In genomic region chr14:73961192-73961591, GRCh38 we compare ENCODE assay signal across 19 cellular contexts. TPM values are rescaled to one million over a fixed set of nuclear protein-coding genes. Genes with fewer than 3 reads are reported as not detected.
A peak's percentile ranks its signal among the peaks of the same experiment; 100 is the strongest.
DNase-seq lines count a peak whose midpoint lies in the region; ATAC-seq, FAIRE-seq and TF ChIP-seq lines count a peak whose summit lies in the region.
"Had no signal": no experiment of that assay in that cellular context is flagged by ENCODE, and none has a peak within 500 bp of the region (broad histone marks: within the 10 kb centered on the region; RNA-seq: fewer than 3 reads in every experiment).

No MANE protein-coding gene starts in this region.

- no peaks in the 10 kb centered on the region for H3K79me2 ChIP-seq in HepG2 (ENCODE audit: insufficient read depth, low read length)

- 98% methylated on average over 12 of the region's 12 CpGs for WGBS in HepG2 (ENCODE audit: low lambda C conversion rate)
- 93 to 98% methylated on average over 11 to 12 of the region's 12 CpGs for WGBS in endodermal cell (ENCODE audit: insufficient coverage in 1 of 2, insufficient read length in 1 of 2), 2 experiments

- DNase-seq in CD8-positive, alpha-beta T cell, result no peak
- no peak for DNase-seq in endothelial cell (ENCODE audit: low spot score)
- DNase-seq in HepG2 (ENCODE audit: low spot score), result no peak
- no peak for DNase-seq in stimulated activated effector memory CD8-positive, alpha-beta T cell treated with anti-CD3 and anti-CD28 coated beads, Interleukin-12 subunit alpha, Interleukin-12 subunit beta, amount 100 ng/mL, for 72 hours (ENCODE audit: low spot score in 2 of 2)
- DNase-seq in GDM1 (lab: John Stamatoyannopoulos, UW), result no peak
- DNase-seq in stimulated activated naive CD4-positive, alpha-beta T cell treated with Interleukin-2 at 50 U/mL for 16 hours (lab: John Stamatoyannopoulos, UW), result no peak
- no peak for DNase-seq in endodermal cell
- DNase-seq: AML-193; CD4-positive, alpha-beta T cell; DMS153; DMS79; GF-D8; GOT3; H7; HFFc6 had no signal

- H3K27ac ChIP-seq in CD8-positive, alpha-beta T cell (ENCODE audit: low read depth, low read length), result no peak overlapping the region
- no peak overlapping the region for H3K27ac ChIP-seq in HepG2 (ENCODE audit: extremely low read length, insufficient read depth, low read length)
- no peak overlapping the region for H3K27ac ChIP-seq in endodermal cell (ENCODE audit: low read depth, low read length)
- H3K27ac ChIP-seq: 22Rv1, A549, C4-2B had no signal

- ATAC-seq in CD8-positive, alpha-beta T cell, result no peak
- ATAC-seq in HepG2, result no peak; the same call in 2 of the 3 replicates
- no peak for ATAC-seq in stimulated activated effector memory CD8-positive, alpha-beta T cell treated with anti-CD3 and anti-CD28 coated beads, Interleukin-12 subunit alpha, Interleukin-12 subunit beta, amount 100 ng/mL, for 72 hours
- ATAC-seq: A549, HCT116 had no signal

- no peaks in the 10 kb centered on the region for H4K20me1 ChIP-seq in HepG2 (ENCODE audit: insufficient read depth, low read length)

- no peaks in the 10 kb centered on the region for H3K4me1 Mint-ChIP-seq in CD8-positive, alpha-beta T cell (ENCODE audit: low read depth)
- H3K4me1 Mint-ChIP-seq in endothelial cell (ENCODE audit: unreplicated experiment) (no peaks in the 10 kb centered on the region), endodermal cell (no peaks in the 10 kb centered on the region)
- H3K4me1 Mint-ChIP-seq in stimulated activated effector memory CD8-positive, alpha-beta T cell treated with anti-CD3 and anti-CD28 coated beads, Interleukin-12 subunit alpha, Interleukin-12 subunit beta, amount 100 ng/mL, for 72 hours, result no peaks in the 10 kb centered on the region

- no peak for TF ChIP-seq POLR2A in HepG2 (IDR thresholded peaks at IDR 0.05; ENCODE audit: insufficient read depth in 1 of 2, low read depth in 2 of 2, low read length in 2 of 2)

- peak overlapping the region; percentile 0 for H3K27ac Mint-ChIP-seq in CD8-positive, alpha-beta T cell
- no peak overlapping the region for H3K27ac Mint-ChIP-seq in endothelial cell (ENCODE audit: unreplicated experiment)
- H3K27ac Mint-ChIP-seq in stimulated activated effector memory CD8-positive, alpha-beta T cell treated with anti-CD3 and anti-CD28 coated beads, Interleukin-12 subunit alpha, Interleukin-12 subunit beta, amount 100 ng/mL, for 72 hours, result peak overlapping the region; percentile 56
- H3K27ac Mint-ChIP-seq in endodermal cell, result no peak overlapping the region
- H3K27ac Mint-ChIP-seq: CD4-positive, alpha-beta T cell; HFFc6 had no signal

- H2AFZ ChIP-seq in HepG2 (ENCODE audit: low read length), result no peak overlapping the region

- H3K36me3 ChIP-seq in CD8-positive, alpha-beta T cell (ENCODE audit: insufficient read depth, low read length), result peaks cover 46% of the 10 kb centered on the region
- H3K36me3 ChIP-seq in HepG2 (replicated peaks in 1 of 2; ENCODE audit: control insufficient read depth in 1 of 2, insufficient read depth in 2 of 2, low read length in 2 of 2), result peaks cover 18 to 69% of the 10 kb centered on the region in 2 experiments
- peaks cover 68% of the 10 kb centered on the region for H3K36me3 ChIP-seq in endodermal cell (ENCODE audit: control insufficient read depth, insufficient read depth, low read length)

- H3K9me3 Mint-ChIP-seq in CD8-positive, alpha-beta T cell, result no peaks in the 10 kb centered on the region
- H3K9me3 Mint-ChIP-seq in endothelial cell (ENCODE audit: unreplicated experiment) (no peaks in the 10 kb centered on the region), endodermal cell (no peaks in the 10 kb centered on the region)
- no peaks in the 10 kb centered on the region for H3K9me3 Mint-ChIP-seq in stimulated activated effector memory CD8-positive, alpha-beta T cell treated with anti-CD3 and anti-CD28 coated beads, Interleukin-12 subunit alpha, Interleukin-12 subunit beta, amount 100 ng/mL, for 72 hours
- H3K9me3 Mint-ChIP-seq: CD4-positive, alpha-beta T cell; HFFc6 had no signal

- no peak overlapping the region for H3K4me3 ChIP-seq in CD8-positive, alpha-beta T cell (ENCODE audit: low read depth, low read length)
- no peak overlapping the region for H3K4me3 ChIP-seq in HepG2 (replicated peaks in 1 of 3; ENCODE audit: insufficient read depth in 1 of 3, low read depth in 2 of 3, low read length in 3 of 3)
- H3K4me3 ChIP-seq in endodermal cell (ENCODE audit: low read length), result no peak overlapping the region
- H3K4me3 ChIP-seq: A549 had no signal

- peaks cover 80% of the 10 kb centered on the region for H3K36me3 Mint-ChIP-seq in CD8-positive, alpha-beta T cell
- H3K36me3 Mint-ChIP-seq in endothelial cell (ENCODE audit: low read depth, unreplicated experiment) (peaks cover 44% of the 10 kb centered on the region), endodermal cell (ENCODE audit: low read depth) (peaks cover 51% of the 10 kb centered on the region)
- H3K36me3 Mint-ChIP-seq in stimulated activated effector memory CD8-positive, alpha-beta T cell treated with anti-CD3 and anti-CD28 coated beads, Interleukin-12 subunit alpha, Interleukin-12 subunit beta, amount 100 ng/mL, for 72 hours, result peaks cover 90% of the 10 kb centered on the region

- TF ChIP-seq EP300 in HepG2 (IDR thresholded peaks at IDR 0.05; ENCODE audit: low read depth in 2 of 2, low read length in 2 of 2), result no peak
- no peak for TF ChIP-seq EP300 in HepG2 (CRISPR knock-in tag; IDR thresholded peaks at IDR 0.05; ENCODE audit: borderline replicate concordance)

- POLR2A ChIA-PET in CD8-positive, alpha-beta T cell (lab: Charles Lee), result no interaction called here
- POLR2A ChIA-PET in HepG2 (lab: Yijun Ruan, JAX), result no interaction called here

- no peak for FAIRE-seq in HepG2 (lab: Jason Lieb, UNC)
- FAIRE-seq: A549 had no signal

- in situ Hi-C loops in HepG2 (cut with HindIII; ENCODE audit: extremely low pct_ligation_motif_present, low pct_unique_long_range_greater_than_20kb), result no loop called here

- H3K27me3 Mint-ChIP-seq in CD8-positive, alpha-beta T cell (ENCODE audit: low read depth), result no peaks in the 10 kb centered on the region
- H3K27me3 Mint-ChIP-seq in endothelial cell (ENCODE audit: unreplicated experiment) (peaks cover 3% of the 10 kb centered on the region), endodermal cell (ENCODE audit: insufficient read depth) (no peaks in the 10 kb centered on the region)
- H3K27me3 Mint-ChIP-seq: CD4-positive, alpha-beta T cell had no signal

- CTCF ChIA-PET in CD8-positive, alpha-beta T cell (lab: Charles Lee), result interaction anchor here (1.1 kb wide), 1 partner anchor 17 kb away, joined by 3 read pairs; no protein-coding TSS in a partner anchor
- CTCF ChIA-PET in HepG2 (lab: Yijun Ruan, JAX; ENCODE audit: low intra/inter-chr PET ratio, low total read pairs), result no interaction called here

- no peak overlapping the region for H3K4me2 ChIP-seq in HepG2 (ENCODE audit: low read depth, low read length)
- H3K4me2 ChIP-seq: A549 had no signal

- no peaks in the 10 kb centered on the region for H3K27me3 ChIP-seq in CD8-positive, alpha-beta T cell (ENCODE audit: insufficient read depth, low read length)
- H3K27me3 ChIP-seq in HepG2 (ENCODE audit: control insufficient read depth in 1 of 2, insufficient read depth in 2 of 2, low read length in 2 of 2) (no peaks in the 10 kb centered on the region), endodermal cell (ENCODE audit: control insufficient read depth, insufficient read depth, low read length, poor library complexity, severe bottlenecking) (no peaks in the 10 kb centered on the region)

- H3K9me3 ChIP-seq in CD8-positive, alpha-beta T cell (ENCODE audit: low read length), result no peaks in the 10 kb centered on the region
- H3K9me3 ChIP-seq in HepG2 (ENCODE audit: low read length), result no peaks in the 10 kb centered on the region
- H3K9me3 ChIP-seq in endodermal cell (ENCODE audit: control insufficient read depth, low read length), result no peaks in the 10 kb centered on the region
- H3K9me3 ChIP-seq: A549 had no signal

- H3K4me1 ChIP-seq in CD8-positive, alpha-beta T cell (ENCODE audit: insufficient read depth, low read length), result no peaks in the 10 kb centered on the region
- no peaks in the 10 kb centered on the region for H3K4me1 ChIP-seq in HepG2 (ENCODE audit: insufficient read depth, low read length)
- no peaks in the 10 kb centered on the region for H3K4me1 ChIP-seq in endodermal cell (ENCODE audit: control insufficient read depth, insufficient read depth, low read length)
- H3K4me1 ChIP-seq: A549 had no signal

- no peak for TF ChIP-seq CTCF in CD8-positive, alpha-beta T cell (IDR thresholded peaks at IDR 0.05)
- TF ChIP-seq CTCF in endothelial cell (IDR thresholded peaks at IDR 0.05; ENCODE audit: unreplicated experiment) (no peak), HepG2 (CRISPR knock-in tag; IDR thresholded peaks at IDR 0.05) (no peak), endodermal cell (conservative IDR thresholded peaks at IDR 0.05) (no peak)

- intact Hi-C loops in CD8-positive, alpha-beta T cell (cut with DNase I, micrococcal nuclease), result no loop called here
- intact Hi-C loops in HepG2 (cut with micrococcal nuclease; ENCODE audit: unreplicated experiment), result no loop called here

- no peak overlapping the region for H3K4me3 Mint-ChIP-seq in CD8-positive, alpha-beta T cell
- H3K4me3 Mint-ChIP-seq in endothelial cell (ENCODE audit: unreplicated experiment) (peak overlapping the region; percentile 42), endodermal cell (no peak overlapping the region)
- no peak overlapping the region for H3K4me3 Mint-ChIP-seq in stimulated activated effector memory CD8-positive, alpha-beta T cell treated with anti-CD3 and anti-CD28 coated beads, Interleukin-12 subunit alpha, Interleukin-12 subunit beta, amount 100 ng/mL, for 72 hours
- H3K4me3 Mint-ChIP-seq: CD4-positive, alpha-beta T cell; HFFc6 had no signal

- TF ChIP-seq RAD21 in HepG2 (CRISPR knock-in tag; IDR thresholded peaks at IDR 0.05), result no peak

- BruUV-seq in HepG2 (replicated peaks; lab: Mats Ljungman, UMichigan), result no TSS peak

- H3K9ac ChIP-seq in HepG2 (ENCODE audit: insufficient read depth, low read depth, low read length) (no peak overlapping the region), endodermal cell (ENCODE audit: extremely low read depth, low read length, poor library complexity, severe bottlenecking) (no peak overlapping the region)

RNA-seq across cellular contexts. Expression of gene COQ6, which starts 11.1 kb away (rescaled TPM):
- total RNA-seq in CD8-positive, alpha-beta T cell, result 10 to 100 TPM; 33.9 to 44.4 TPM
- total RNA-seq in endothelial cell (ENCODE audit: unreplicated experiment), result 22.9 TPM
- 18.1 and 18.9 TPM in 2 replicates for total RNA-seq in HepG2 (2016; rRNA removed; fragmentation: Illumina TruSeq; extraction: Trizol)
- total RNA-seq in HepG2 (2016; cell fraction: cytosol; rRNA removed; fragmentation: Illumina TruSeq; extraction: Trizol; ENCODE audit: low read depth), result 4.9 and 6.7 TPM in 2 replicates
- total RNA-seq in HepG2 (2016; cell fraction: insoluble cytoplasmic fraction; rRNA removed; fragmentation: Illumina TruSeq; extraction: Trizol), result 19.5 and 20.6 TPM in 2 replicates
- total RNA-seq in HepG2 (2016; cell fraction: membrane; rRNA removed; fragmentation: Illumina TruSeq; extraction: Trizol), result 6.1 and 6.3 TPM in 2 replicates
- 19.6 and 22.2 TPM in 2 replicates for total RNA-seq in HepG2 (2016; cell fraction: nucleus; rRNA removed; fragmentation: Illumina TruSeq; extraction: Trizol)
- 33.1 and 34.7 TPM in 2 replicates for polyA plus RNA-seq in HepG2 (2011; rRNA removed)
- 22.9 and 26.9 TPM in 2 replicates for polyA plus RNA-seq in HepG2 (2011; cell fraction: cytosol; rRNA removed)
- polyA plus RNA-seq in HepG2 (2011; cell fraction: nucleus; rRNA removed), result 52.0 and 58.6 TPM in 2 replicates
- 11.7 and 19.1 TPM in 2 replicates for polyA plus RNA-seq in HepG2 (2012)
- 2.3 TPM in 2 replicates for polyA plus RNA-seq in HepG2 (2016; cell fraction: cytosol; fragmentation: Illumina TruSeq; extraction: Trizol; ENCODE audit: low read depth)
- polyA plus RNA-seq in HepG2 (2016; cell fraction: insoluble cytoplasmic fraction; fragmentation: Illumina TruSeq; extraction: Trizol; ENCODE audit: low read depth), result 14.0 and 16.4 TPM in 2 replicates
- 3.9 TPM in 2 replicates for polyA plus RNA-seq in HepG2 (2016; cell fraction: membrane; fragmentation: Illumina TruSeq; extraction: Trizol; ENCODE audit: low read depth)
- polyA plus RNA-seq in HepG2 (2016; cell fraction: nucleus; fragmentation: Illumina TruSeq; extraction: Trizol; ENCODE audit: insufficient read depth, low read depth), result 36.1 and 42.5 TPM in 2 replicates
- 24.3 and 47.1 TPM in 2 replicates for polyA minus RNA-seq in HepG2 (2011; rRNA and poly(A)+ RNA removed; ENCODE audit: low replicate concordance)
- polyA minus RNA-seq in HepG2 (2011; cell fraction: cytosol; rRNA and poly(A)+ RNA removed), result 6.3 and 6.9 TPM in 2 replicates
- 31.8 and 33.1 TPM in 2 replicates for polyA minus RNA-seq in HepG2 (2011; cell fraction: nucleus; rRNA and poly(A)+ RNA removed)
- 10 to 100 TPM; 18.0 to 18.1 TPM for total RNA-seq in endodermal cell
- 18.3 TPM for polyA plus RNA-seq in endodermal cell (2013, experiment 1 of 2)
- polyA plus RNA-seq in endodermal cell (2013, experiment 2 of 2), result 14.0 TPM

RNA-seq across cellular contexts. Expression of gene FAM161B, which starts 11.3 kb away (rescaled TPM):
- 1 to 10 TPM; 1.9 to 3.2 TPM for total RNA-seq in CD8-positive, alpha-beta T cell
- total RNA-seq in endothelial cell (ENCODE audit: unreplicated experiment) (3.2 TPM), HepG2 (2016; rRNA removed; fragmentation: Illumina TruSeq; extraction: Trizol) (1.6 and 2.0 TPM in 2 replicates), endodermal cell (1 to 10 TPM in 1 of 2 donors, under 1 TPM in 1; 0.97 to 1.3 TPM)
- 0.51 and 0.53 TPM in 2 replicates for total RNA-seq in HepG2 (2016; cell fraction: cytosol; rRNA removed; fragmentation: Illumina TruSeq; extraction: Trizol; ENCODE audit: low read depth)
- 1.9 and 2.1 TPM in 2 replicates for total RNA-seq in HepG2 (2016; cell fraction: insoluble cytoplasmic fraction; rRNA removed; fragmentation: Illumina TruSeq; extraction: Trizol)
- 1.0 TPM in 2 replicates for total RNA-seq in HepG2 (2016; cell fraction: membrane; rRNA removed; fragmentation: Illumina TruSeq; extraction: Trizol)
- 2.6 and 3.0 TPM in 2 replicates for total RNA-seq in HepG2 (2016; cell fraction: nucleus; rRNA removed; fragmentation: Illumina TruSeq; extraction: Trizol)
- polyA plus RNA-seq in HepG2 (2011; rRNA removed), result 1.6 and 2.0 TPM in 2 replicates
- 0.97 and 1.2 TPM in 2 replicates for polyA plus RNA-seq in HepG2 (2011; cell fraction: cytosol; rRNA removed)
- polyA plus RNA-seq in HepG2 (2011; cell fraction: nucleus; rRNA removed), result 1.7 and 2.2 TPM in 2 replicates
- polyA plus RNA-seq in HepG2 (2012), result 2.0 and 2.8 TPM in 2 replicates
- polyA plus RNA-seq in HepG2 (2016; cell fraction: cytosol; fragmentation: Illumina TruSeq; extraction: Trizol; ENCODE audit: low read depth), result 0.33 and 0.36 TPM in 2 replicates
- 1.6 and 1.7 TPM in 2 replicates for polyA plus RNA-seq in HepG2 (2016; cell fraction: insoluble cytoplasmic fraction; fragmentation: Illumina TruSeq; extraction: Trizol; ENCODE audit: low read depth)
- 0.49 and 0.65 TPM in 2 replicates for polyA plus RNA-seq in HepG2 (2016; cell fraction: membrane; fragmentation: Illumina TruSeq; extraction: Trizol; ENCODE audit: low read depth)
- 1.6 and 2.7 TPM in 2 replicates for polyA plus RNA-seq in HepG2 (2016; cell fraction: nucleus; fragmentation: Illumina TruSeq; extraction: Trizol; ENCODE audit: insufficient read depth, low read depth)
- polyA minus RNA-seq in HepG2 (2011; rRNA and poly(A)+ RNA removed; ENCODE audit: low replicate concordance), result 0.82 and 2.3 TPM in 2 replicates
- polyA minus RNA-seq in HepG2 (2011; cell fraction: cytosol; rRNA and poly(A)+ RNA removed), result 1.3 and 1.8 TPM in 2 replicates
- polyA minus RNA-seq in HepG2 (2011; cell fraction: nucleus; rRNA and poly(A)+ RNA removed), result 6.4 and 6.8 TPM in 2 replicates
- polyA plus RNA-seq in endodermal cell (2013, experiment 1 of 2), result 3.7 TPM
- polyA plus RNA-seq in endodermal cell (2013, experiment 2 of 2), result 2.6 TPM

RNA-seq across cellular contexts. Expression of gene ENTPD5, which starts 57.9 kb away (rescaled TPM):
- total RNA-seq in CD8-positive, alpha-beta T cell, result 1 to 10 TPM; 8.0 to 9.0 TPM
- total RNA-seq in endothelial cell (ENCODE audit: unreplicated experiment), result 16.0 TPM
- 20.6 and 33.8 TPM in 2 replicates for total RNA-seq in HepG2 (2016; rRNA removed; fragmentation: Illumina TruSeq; extraction: Trizol)
- 8.7 and 9.9 TPM in 2 replicates for total RNA-seq in HepG2 (2016; cell fraction: cytosol; rRNA removed; fragmentation: Illumina TruSeq; extraction: Trizol; ENCODE audit: low read depth)
- 18.9 and 34.1 TPM in 2 replicates for total RNA-seq in HepG2 (2016; cell fraction: insoluble cytoplasmic fraction; rRNA removed; fragmentation: Illumina TruSeq; extraction: Trizol)
- 21.4 and 21.9 TPM in 2 replicates for total RNA-seq in HepG2 (2016; cell fraction: membrane; rRNA removed; fragmentation: Illumina TruSeq; extraction: Trizol)
- total RNA-seq in HepG2 (2016; cell fraction: nucleus; rRNA removed; fragmentation: Illumina TruSeq; extraction: Trizol), result 60.3 and 65.0 TPM in 2 replicates
- 43.3 and 58.7 TPM in 2 replicates for polyA plus RNA-seq in HepG2 (2011; rRNA removed)
- polyA plus RNA-seq in HepG2 (2011; cell fraction: cytosol; rRNA removed), result 20.6 and 34.1 TPM in 2 replicates
- 125 and 138 TPM in 2 replicates for polyA plus RNA-seq in HepG2 (2011; cell fraction: nucleus; rRNA removed)
- 44.7 and 56.4 TPM in 2 replicates for polyA plus RNA-seq in HepG2 (2012)
- polyA plus RNA-seq in HepG2 (2016; cell fraction: cytosol; fragmentation: Illumina TruSeq; extraction: Trizol; ENCODE audit: low read depth), result 8.2 and 9.3 TPM in 2 replicates
- polyA plus RNA-seq in HepG2 (2016; cell fraction: insoluble cytoplasmic fraction; fragmentation: Illumina TruSeq; extraction: Trizol; ENCODE audit: low read depth), result 13.6 and 15.1 TPM in 2 replicates
- 13.7 and 13.9 TPM in 2 replicates for polyA plus RNA-seq in HepG2 (2016; cell fraction: membrane; fragmentation: Illumina TruSeq; extraction: Trizol; ENCODE audit: low read depth)
- 70.5 and 71.0 TPM in 2 replicates for polyA plus RNA-seq in HepG2 (2016; cell fraction: nucleus; fragmentation: Illumina TruSeq; extraction: Trizol; ENCODE audit: insufficient read depth, low read depth)
- polyA minus RNA-seq in HepG2 (2011; rRNA and poly(A)+ RNA removed; ENCODE audit: low replicate concordance), result 11.3 and 88.1 TPM in 2 replicates
- 23.7 and 30.1 TPM in 2 replicates for polyA minus RNA-seq in HepG2 (2011; cell fraction: cytosol; rRNA and poly(A)+ RNA removed)
- 123 and 189 TPM in 2 replicates for polyA minus RNA-seq in HepG2 (2011; cell fraction: nucleus; rRNA and poly(A)+ RNA removed)
- total RNA-seq in endodermal cell, result 10 to 100 TPM; 15.6 to 16.5 TPM
- 10.0 TPM for polyA plus RNA-seq in endodermal cell (2013, experiment 1 of 2)
- 9.2 TPM for polyA plus RNA-seq in endodermal cell (2013, experiment 2 of 2)

RNA-seq across cellular contexts. Expression of gene BBOF1, which starts 58.0 kb away (rescaled TPM):
- total RNA-seq in CD8-positive, alpha-beta T cell, result 1 to 10 TPM; 2.4 to 2.9 TPM
- total RNA-seq in endothelial cell (ENCODE audit: unreplicated experiment), result 2.3 TPM
- 2.3 and 2.4 TPM in 2 replicates for total RNA-seq in HepG2 (2016; rRNA removed; fragmentation: Illumina TruSeq; extraction: Trizol)
- total RNA-seq in HepG2 (2016; cell fraction: cytosol; rRNA removed; fragmentation: Illumina TruSeq; extraction: Trizol; ENCODE audit: low read depth), result 2.3 and 2.8 TPM in 2 replicates
- total RNA-seq in HepG2 (2016; cell fraction: insoluble cytoplasmic fraction; rRNA removed; fragmentation: Illumina TruSeq; extraction: Trizol), result 1.8 and 2.4 TPM in 2 replicates
- 3.5 and 4.3 TPM in 2 replicates for total RNA-seq in HepG2 (2016; cell fraction: membrane; rRNA removed; fragmentation: Illumina TruSeq; extraction: Trizol)
- 3.3 and 4.4 TPM in 2 replicates for total RNA-seq in HepG2 (2016; cell fraction: nucleus; rRNA removed; fragmentation: Illumina TruSeq; extraction: Trizol)
- polyA plus RNA-seq in HepG2 (2011; rRNA removed), result 1.6 and 1.7 TPM in 2 replicates
- polyA plus RNA-seq in HepG2 (2011; cell fraction: cytosol; rRNA removed), result 0.32 and 0.59 TPM in 2 replicates
- 1.3 and 2.0 TPM in 2 replicates for polyA plus RNA-seq in HepG2 (2011; cell fraction: nucleus; rRNA removed)
- polyA plus RNA-seq in HepG2 (2012), result 1.9 and 2.4 TPM in 2 replicates
- polyA plus RNA-seq in HepG2 (2016; cell fraction: cytosol; fragmentation: Illumina TruSeq; extraction: Trizol; ENCODE audit: low read depth), result 2.9 and 4.4 TPM in 2 replicates
- 3.3 and 4.4 TPM in 2 replicates for polyA plus RNA-seq in HepG2 (2016; cell fraction: insoluble cytoplasmic fraction; fragmentation: Illumina TruSeq; extraction: Trizol; ENCODE audit: low read depth)
- 3.2 and 3.7 TPM in 2 replicates for polyA plus RNA-seq in HepG2 (2016; cell fraction: membrane; fragmentation: Illumina TruSeq; extraction: Trizol; ENCODE audit: low read depth)
- polyA plus RNA-seq in HepG2 (2016; cell fraction: nucleus; fragmentation: Illumina TruSeq; extraction: Trizol; ENCODE audit: insufficient read depth, low read depth), result 3.8 and 4.5 TPM in 2 replicates
- polyA minus RNA-seq in HepG2 (2011; rRNA and poly(A)+ RNA removed; ENCODE audit: low replicate concordance), result 0.54 and 0.60 TPM in 2 replicates
- 0.44 and 0.49 TPM in 2 replicates for polyA minus RNA-seq in HepG2 (2011; cell fraction: cytosol; rRNA and poly(A)+ RNA removed)
- polyA minus RNA-seq in HepG2 (2011; cell fraction: nucleus; rRNA and poly(A)+ RNA removed), result 2.8 and 4.2 TPM in 2 replicates
- 1 to 10 TPM; 2.6 to 2.9 TPM for total RNA-seq in endodermal cell
- polyA plus RNA-seq in endodermal cell (2013, experiment 1 of 2), result 3.4 TPM
- polyA plus RNA-seq in endodermal cell (2013, experiment 2 of 2), result 2.8 TPM

Comparison
In these comparisons a context has a peak if more than half of its experiments do, and no peak if none do; other contexts are left out.
1. H3K27ac Mint-ChIP-seq: peak in CD8-positive, alpha-beta T cell (single experiment) and stimulated activated effector memory CD8-positive, alpha-beta T cell treated with anti-CD3 and anti-CD28 coated beads, Interleukin-12 subunit alpha, Interleukin-12 subunit beta, amount 100 ng/mL, for 72 hours (single experiment); none in endothelial cell (single experiment) and endodermal cell (single experiment).